Comparison of ENCODE assay signal across 13 cellular contexts in genomic region chr16:2476345-2476720, GRCh38. TPM values are rescaled to one million over a fixed set of nuclear protein-coding genes. Genes with fewer than 3 reads are reported as not detected.
DNase-seq lines count a peak whose midpoint lies in the region; ATAC-seq, FAIRE-seq and TF ChIP-seq lines count a peak whose summit lies in the region.
"Had no signal": no experiment of that assay in that cellular context is flagged by ENCODE, and none has a peak within 500 bp of the region (broad histone marks: within the 10 kb centered on the region; RNA-seq: fewer than 3 reads in every experiment).

No MANE protein-coding gene starts in this region.

- H3K4me1 Mint-ChIP-seq in activated T-cell treated with anti-CD3 and anti-CD28 coated beads, Interleukin-2, amount 50 U/mL, for 24 hours (ENCODE audit: low read depth): peaks cover 25% of the 10 kb centered on the region

- no peak for ATAC-seq in activated CD4-positive, CD25-positive, alpha-beta regulatory T cell treated with anti-CD3 and anti-CD28 coated beads, Interleukin-2, amount 50 U/mL, for 24 hours
- ATAC-seq: gastrocnemius medialis had no signal

- no peak overlapping the region for H2BK20ac ChIP-seq in H1 (ENCODE audit: low read length)

- POLR2A ChIA-PET in H1 (lab: Charles Lee; ENCODE audit: partially characterized antibody): interaction anchor here (1.1 to 1.7 kb wide), 2 partner anchors 11 to 277 kb away, joined by 3 to 5 read pairs; no protein-coding TSS in a partner anchor

- H3K4me3 Mint-ChIP-seq in activated T-cell treated with anti-CD3 and anti-CD28 coated beads, Interleukin-2, amount 50 U/mL, for 24 hours: peak overlapping the region; percentile 71

- H3K9ac ChIP-seq in OCI-LY3 (ENCODE audit: low read length) (no peak overlapping the region), H1 (replicated peaks in 1 of 4; ENCODE audit: extremely low read depth in 1 of 4, low read depth in 3 of 4, low read length in 3 of 4) (no peak overlapping the region), smooth muscle cell (ENCODE audit: low read depth) (no peak overlapping the region)

- DNase-seq in activated T-cell treated with anti-CD3 and anti-CD28 coated beads, Interleukin-2, amount 50 U/mL, for 24 hours: no peak
- no peak for DNase-seq in activated T-cell treated with anti-CD3 and anti-CD28 coated beads, Interleukin-2, amount 50 U/mL, for 48 hours
- DNase-seq in H1 (ENCODE audit: low read depth in 1 of 2, low spot score in 2 of 2): no peak
- no peak for DNase-seq in smooth muscle cell (lab: John Stamatoyannopoulos, UW; ENCODE audit: unreplicated experiment)
- DNase-seq in epidermal melanocyte (ENCODE audit: insufficient read length, low spot score): no peak
- DNase-seq in NCI-H1417 treated with DMSO at 0.1 percent for 48 hours (lab: John Stamatoyannopoulos, UW): no peak
- DNase-seq: activated CD4-positive, alpha-beta T cell treated with anti-CD3 and anti-CD28 coated beads, Interleukin-2, amount 50 U/mL, for 4 hours; central memory CD4-positive, alpha-beta T cell; gastrocnemius medialis; NCI-H1436 treated with DMSO at 0.1 percent for 48 hours had no signal

- peaks cover 14% of the 10 kb centered on the region; the same call in 1 of the 2 replicates for H3K79me1 ChIP-seq in H1 (ENCODE audit: low read depth, low read length)

- H3K36me3 ChIP-seq in OCI-LY3 (replicated peaks; ENCODE audit: low read depth, low read length) (no peaks in the 10 kb centered on the region), H1 (ENCODE audit: control insufficient read depth in 2 of 4, insufficient read depth in 4 of 4, low read length in 3 of 4) (no peaks in the 10 kb centered on the region), smooth muscle cell (ENCODE audit: low read depth) (no peaks in the 10 kb centered on the region)
- H3K36me3 ChIP-seq: gastrocnemius medialis had no signal

- no peak overlapping the region; the same call in 1 of the 2 replicates for H4K8ac ChIP-seq in H1 (ENCODE audit: extremely low read depth, insufficient read depth, low read length)

- H3K27ac Mint-ChIP-seq in activated T-cell treated with anti-CD3 and anti-CD28 coated beads, Interleukin-2, amount 50 U/mL, for 24 hours: no peak overlapping the region

- TF ChIP-seq CTCF in OCI-LY3 (IDR thresholded peaks at IDR 0.05; ENCODE audit: low read depth, low read length): no peak
- TF ChIP-seq CTCF in H1 (IDR thresholded peaks at IDR 0.05; ENCODE audit: control extremely low read depth in 1 of 3, insufficient read depth in 1 of 3, low read depth in 1 of 3, low read length in 3 of 3): no peak
- TF ChIP-seq CTCF in smooth muscle cell (IDR thresholded peaks at IDR 0.05; ENCODE audit: borderline replicate concordance, insufficient read depth, poor library complexity, severe bottlenecking): no peak

- no peak overlapping the region for H2BK120ac ChIP-seq in H1 (replicated peaks; ENCODE audit: low read depth, low read length)

- no peak for TF ChIP-seq RAD21 in H1 (IDR thresholded peaks at IDR 0.05 in 1 of 2, conservative IDR thresholded peaks at IDR 0.05 in 1 of 2; ENCODE audit: low read depth in 2 of 2, low read length in 2 of 2)

- no peak overlapping the region for H2BK5ac ChIP-seq in H1 (ENCODE audit: low read depth, low read length)

- H3K18ac ChIP-seq in H1 (ENCODE audit: extremely low read depth, low read length): no peak overlapping the region

- H3F3A ChIP-seq in smooth muscle cell (ENCODE audit: low read depth): no peaks in the 10 kb centered on the region

- no peak overlapping the region for H2AK5ac ChIP-seq in H1 (ENCODE audit: low read depth, low read length)

- peak overlapping the region; percentile 93 for H3K4me2 ChIP-seq in OCI-LY3 (ENCODE audit: low read length)
- H3K4me2 ChIP-seq in H1 (ENCODE audit: insufficient read depth in 1 of 2, low read depth in 2 of 2, low read length in 2 of 2): peak overlapping the region; percentile 73 to 83
- peak overlapping the region; percentile 95 for H3K4me2 ChIP-seq in smooth muscle cell

- CTCF ChIA-PET in H1 (lab: Charles Lee; ENCODE audit: partially characterized antibody): interaction anchor here (0.8 to 1.6 kb wide), 4 partner anchors 10 to 25 kb away, joined by 3 to 6 read pairs (median 3); no protein-coding TSS in a partner anchor

- H3K27me3 ChIP-seq in OCI-LY3 (ENCODE audit: low read depth, low read length) (no peaks in the 10 kb centered on the region), H1 (replicated peaks in 1 of 4; ENCODE audit: control insufficient read depth in 3 of 4, extremely low read depth in 1 of 4, insufficient read depth in 3 of 4, low read length in 3 of 4) (peaks cover 19 to 42% (median 31%) of the 10 kb centered on the region in 4 experiments), smooth muscle cell (ENCODE audit: low read depth) (no peaks in the 10 kb centered on the region)

- no peak overlapping the region for H2BK12ac ChIP-seq in H1 (ENCODE audit: low read depth, low read length)

- H3K4me1 ChIP-seq in OCI-LY3 (ENCODE audit: low read length) (peaks cover 6% of the 10 kb centered on the region), H1 (replicated peaks in 1 of 4; ENCODE audit: control insufficient read depth in 3 of 4, insufficient read depth in 4 of 4, low read length in 3 of 4) (peaks cover 0 to 22% (median 9%) of the 10 kb centered on the region in 4 experiments; a peak in 5 of 7 replicates), smooth muscle cell (ENCODE audit: low read depth) (peaks cover 6% of the 10 kb centered on the region)

- H3K9me3 ChIP-seq in OCI-LY3 (ENCODE audit: insufficient read depth, low read length) (no peaks in the 10 kb centered on the region), H1 (ENCODE audit: insufficient read depth in 2 of 2, low read depth in 1 of 2, low read length in 1 of 2) (no peaks in the 10 kb centered on the region), smooth muscle cell (replicated peaks; ENCODE audit: low read depth) (no peaks in the 10 kb centered on the region)
- H3K9me3 ChIP-seq: gastrocnemius medialis had no signal

- no peak overlapping the region for H4K91ac ChIP-seq in H1 (replicated peaks; ENCODE audit: insufficient read length, low read length)

- no peak overlapping the region for H3K4ac ChIP-seq in H1 (replicated peaks; ENCODE audit: insufficient read length, low read depth, low read length)

- H4K20me1 ChIP-seq in OCI-LY3 (ENCODE audit: insufficient read depth, low read length): peaks cover 7% of the 10 kb centered on the region; the same call in 1 of the 2 replicates
- peaks cover 9 to 21% of the 10 kb centered on the region in 2 experiments for H4K20me1 ChIP-seq in H1 (replicated peaks in 1 of 2; ENCODE audit: control insufficient read depth in 1 of 2, insufficient read depth in 2 of 2, low read length in 2 of 2)
- peaks cover 53% of the 10 kb centered on the region for H4K20me1 ChIP-seq in smooth muscle cell (ENCODE audit: low read depth)

- no peak overlapping the region for H4K5ac ChIP-seq in H1 (ENCODE audit: insufficient read length, low read depth, low read length)

- peaks cover 2% of the 10 kb centered on the region for H3K36me3 Mint-ChIP-seq in activated T-cell treated with anti-CD3 and anti-CD28 coated beads, Interleukin-2, amount 50 U/mL, for 24 hours (ENCODE audit: low read depth)

- TF ChIP-seq POLR2A in H1 (IDR thresholded peaks at IDR 0.05; ENCODE audit: control extremely low read depth in 1 of 2, low read depth in 2 of 2, low read length in 2 of 2): no peak

- H3K4me3 ChIP-seq in OCI-LY3 (ENCODE audit: low read length) (no peak overlapping the region), H1 (ENCODE audit: extremely low read depth in 1 of 4, insufficient read depth in 2 of 4, low read depth in 3 of 4, low read length in 4 of 4) (peak overlapping the region in 1 of 4 experiments; percentile 83; a peak in 1 of 8 replicates), smooth muscle cell (peak overlapping the region; percentile 84)

- H3K23me2 ChIP-seq in H1 (ENCODE audit: low read depth, low read length): peaks cover 18% of the 10 kb centered on the region; the same call in 1 of the 2 replicates

- H3K79me2 ChIP-seq in OCI-LY3 (ENCODE audit: low read length) (peaks cover 11% of the 10 kb centered on the region; the same call in 1 of the 2 replicates), H1 (ENCODE audit: control insufficient read depth in 1 of 2, insufficient read depth in 2 of 2, low read length in 2 of 2) (peaks cover 0 to 4% of the 10 kb centered on the region in 2 experiments; a peak in 1 of 4 replicates), smooth muscle cell (ENCODE audit: low read depth) (peaks cover 8% of the 10 kb centered on the region)

- H3K9me3 Mint-ChIP-seq in activated T-cell treated with anti-CD3 and anti-CD28 coated beads, Interleukin-2, amount 50 U/mL, for 24 hours: no peaks in the 10 kb centered on the region

- no peak overlapping the region for H3K23ac ChIP-seq in H1 (ENCODE audit: insufficient read length)

- H3K27ac ChIP-seq in OCI-LY3 (ENCODE audit: low read length) (no peak overlapping the region), H1 (ENCODE audit: low read depth, low read length) (no peak overlapping the region), smooth muscle cell (ENCODE audit: low read depth) (no peak overlapping the region)

- no peak for FAIRE-seq in H1 (lab: Jason Lieb, UNC)

- peaks cover 10% of the 10 kb centered on the region for H3K27me3 Mint-ChIP-seq in activated T-cell treated with anti-CD3 and anti-CD28 coated beads, Interleukin-2, amount 50 U/mL, for 24 hours

- TF ChIP-seq EP300 in H1 (IDR thresholded peaks at IDR 0.05; ENCODE audit: borderline replicate concordance in 1 of 2, low read depth in 2 of 2, low read length in 2 of 2): no peak

- H2BK15ac ChIP-seq in H1 (ENCODE audit: low read length): no peak overlapping the region

- no peak overlapping the region for H3K14ac ChIP-seq in H1 (ENCODE audit: insufficient read length)

- no peak overlapping the region for H3K56ac ChIP-seq in H1 (replicated peaks; ENCODE audit: insufficient read length, low read depth, low read length)

- H2AFZ ChIP-seq in OCI-LY3 (ENCODE audit: low read depth, low read length) (no peak overlapping the region), H1 (ENCODE audit: low read length) (no peak overlapping the region), smooth muscle cell (ENCODE audit: low read depth) (no peak overlapping the region)

- 92% methylated on average over 9 of the region's 9 CpGs; no CpG with 5 or more reads in 1 of the 2 experiments for WGBS in H1 (ENCODE audit: extremely low coverage in 1 of 2, insufficient coverage in 1 of 2, insufficient read length in 1 of 2, insufficient replicate concordance in 2 of 2, low coverage in 1 of 2, low lambda C conversion rate in 2 of 2, missing lambda C conversion rate in 1 of 2), 2 experiments
- WGBS in smooth muscle cell (ENCODE audit: low lambda C conversion rate): 94% methylated on average over 9 of the region's 9 CpGs

RNA-seq across cellular contexts. Expression of gene TBC1D24, which starts 1.4 kb away (rescaled TPM):
- 18.6 and 21.5 TPM in 2 replicates for total RNA-seq in H1 (2021; fragmentation: NEBNext Ultra II Directional; extraction: Animal tissue kit (Norgen Biotek cat#: 25700))
- polyA plus RNA-seq in H1 (2011; rRNA removed) (8.7 and 13.3 TPM in 2 replicates), smooth muscle cell (4.9 and 5.5 TPM in 2 replicates)
- 9.4 TPM for polyA plus RNA-seq in H1 (2011; cell fraction: cytosol; rRNA removed)
- 22.2 TPM for polyA plus RNA-seq in H1 (2011; cell fraction: nucleus; rRNA removed)
- 7.7 to 10.3 TPM (median 9.2 TPM) in 4 replicates for polyA plus RNA-seq in H1 (2012, experiment 1 of 2)
- polyA plus RNA-seq in H1 (2012, experiment 2 of 2): 4.2 TPM
- 7.5 TPM for polyA plus RNA-seq in H1 (2013, experiment 1 of 2)
- 7.0 TPM for polyA plus RNA-seq in H1 (2013, experiment 2 of 2)
- 13.1 and 14.6 TPM in 2 replicates for polyA minus RNA-seq in H1 (2011; rRNA and poly(A)+ RNA removed)
- polyA minus RNA-seq in H1 (2011; cell fraction: cytosol; rRNA and poly(A)+ RNA removed): 15.0 TPM
- 13.0 TPM for polyA minus RNA-seq in H1 (2011; cell fraction: nucleus; rRNA and poly(A)+ RNA removed)
- total RNA-seq in smooth muscle cell: 5.1 and 9.2 TPM in 2 replicates

RNA-seq across cellular contexts. Expression of gene NTN3, which starts 5.2 kb away (rescaled TPM):
- total RNA-seq in H1 (2021; fragmentation: NEBNext Ultra II Directional; extraction: Animal tissue kit (Norgen Biotek cat#: 25700)): 0.34 and 0.52 TPM in 2 replicates
- polyA plus RNA-seq in H1 (2011; rRNA removed) (0.30 and 0.74 TPM in 2 replicates), smooth muscle cell (0.23 and 0.57 TPM in 2 replicates)
- polyA plus RNA-seq in H1 (2011; cell fraction: cytosol; rRNA removed): 0.32 TPM
- polyA plus RNA-seq in H1 (2011; cell fraction: nucleus; rRNA removed): 2.5 TPM
- 0.08 to 0.20 TPM (median 0.08 TPM) in 3 of 4 replicates, not detected in the other for polyA plus RNA-seq in H1 (2012, experiment 1 of 2)
- 0.10 TPM for polyA plus RNA-seq in H1 (2012, experiment 2 of 2)
- 0.10 TPM for polyA plus RNA-seq in H1 (2013, experiment 1 of 2)
- polyA plus RNA-seq in H1 (2013, experiment 2 of 2): 0.15 TPM
- polyA minus RNA-seq in H1 (2011; rRNA and poly(A)+ RNA removed): 0.13 and 0.46 TPM in 2 replicates
- 1.1 TPM for polyA minus RNA-seq in H1 (2011; cell fraction: cytosol; rRNA and poly(A)+ RNA removed)
- 4.2 TPM for polyA minus RNA-seq in H1 (2011; cell fraction: nucleus; rRNA and poly(A)+ RNA removed)
- total RNA-seq in smooth muscle cell: 0.18 and 5.2 TPM in 2 replicates
- total RNA-seq: gastrocnemius medialis, RPMI7951 had no signal

RNA-seq across cellular contexts. Expression of gene TEDC2, which starts 16.4 kb away (rescaled TPM):
- 54.2 and 54.6 TPM in 2 replicates for total RNA-seq in H1 (2021; fragmentation: NEBNext Ultra II Directional; extraction: Animal tissue kit (Norgen Biotek cat#: 25700))
- 55.6 and 71.2 TPM in 2 replicates for polyA plus RNA-seq in H1 (2011; rRNA removed)
- 57.9 TPM for polyA plus RNA-seq in H1 (2011; cell fraction: cytosol; rRNA removed)
- 227 TPM for polyA plus RNA-seq in H1 (2011; cell fraction: nucleus; rRNA removed)
- polyA plus RNA-seq in H1 (2012, experiment 1 of 2): 41.6 to 54.3 TPM (median 48.8 TPM) in 4 replicates
- polyA plus RNA-seq in H1 (2012, experiment 2 of 2): 45.5 TPM
- 32.6 TPM for polyA plus RNA-seq in H1 (2013, experiment 1 of 2)
- polyA plus RNA-seq in H1 (2013, experiment 2 of 2): 32.0 TPM
- 17.1 and 20.1 TPM in 2 replicates for polyA minus RNA-seq in H1 (2011; rRNA and poly(A)+ RNA removed)
- polyA minus RNA-seq in H1 (2011; cell fraction: cytosol; rRNA and poly(A)+ RNA removed): 27.2 TPM
- polyA minus RNA-seq in H1 (2011; cell fraction: nucleus; rRNA and poly(A)+ RNA removed): 66.0 TPM
- 4.7 and 8.0 TPM in 2 replicates for total RNA-seq in smooth muscle cell
- 8.5 and 13.3 TPM in 2 replicates for polyA plus RNA-seq in smooth muscle cell

RNA-seq across cellular contexts. Expression of gene ATP6V0C, which starts 37.4 kb away (rescaled TPM):
- 176 and 199 TPM in 2 replicates for total RNA-seq in H1 (2021; fragmentation: NEBNext Ultra II Directional; extraction: Animal tissue kit (Norgen Biotek cat#: 25700))
- polyA plus RNA-seq in H1 (2011; rRNA removed) (125 and 218 TPM in 2 replicates), smooth muscle cell (207 and 265 TPM in 2 replicates)
- 35.7 TPM for polyA plus RNA-seq in H1 (2011; cell fraction: cytosol; rRNA removed)
- polyA plus RNA-seq in H1 (2011; cell fraction: nucleus; rRNA removed): 80.2 TPM
- 161 to 288 TPM (median 238 TPM) in 4 replicates for polyA plus RNA-seq in H1 (2012, experiment 1 of 2)
- polyA plus RNA-seq in H1 (2012, experiment 2 of 2): 371 TPM
- 359 TPM for polyA plus RNA-seq in H1 (2013, experiment 1 of 2)
- 478 TPM for polyA plus RNA-seq in H1 (2013, experiment 2 of 2)
- polyA minus RNA-seq in H1 (2011; rRNA and poly(A)+ RNA removed): 15.2 and 20.3 TPM in 2 replicates
- polyA minus RNA-seq in H1 (2011; cell fraction: cytosol; rRNA and poly(A)+ RNA removed): 225 TPM
- polyA minus RNA-seq in H1 (2011; cell fraction: nucleus; rRNA and poly(A)+ RNA removed): 36.2 TPM
- 50.5 and 99.2 TPM in 2 replicates for total RNA-seq in smooth muscle cell

RNA-seq across cellular contexts. Expression of gene AMDHD2, which starts 43.8 kb away (rescaled TPM):
- total RNA-seq in H1 (2021; fragmentation: NEBNext Ultra II Directional; extraction: Animal tissue kit (Norgen Biotek cat#: 25700)): 43.0 and 45.0 TPM in 2 replicates
- 54.6 and 77.1 TPM in 2 replicates for polyA plus RNA-seq in H1 (2011; rRNA removed)
- 63.4 TPM for polyA plus RNA-seq in H1 (2011; cell fraction: cytosol; rRNA removed)
- 345 TPM for polyA plus RNA-seq in H1 (2011; cell fraction: nucleus; rRNA removed)
- polyA plus RNA-seq in H1 (2012, experiment 1 of 2): 36.6 to 63.3 TPM (median 57.3 TPM) in 4 replicates
- polyA plus RNA-seq in H1 (2012, experiment 2 of 2): 26.8 TPM
- polyA plus RNA-seq in H1 (2013, experiment 1 of 2): 19.9 TPM
- polyA plus RNA-seq in H1 (2013, experiment 2 of 2): 18.3 TPM
- 15.9 and 28.8 TPM in 2 replicates for polyA minus RNA-seq in H1 (2011; rRNA and poly(A)+ RNA removed)
- 36.0 TPM for polyA minus RNA-seq in H1 (2011; cell fraction: cytosol; rRNA and poly(A)+ RNA removed)
- 89.1 TPM for polyA minus RNA-seq in H1 (2011; cell fraction: nucleus; rRNA and poly(A)+ RNA removed)
- total RNA-seq in smooth muscle cell: 12.0 and 15.7 TPM in 2 replicates
- 14.2 and 20.8 TPM in 2 replicates for polyA plus RNA-seq in smooth muscle cell
